16 cellular contexts compared by ENCODE assay signal in genomic region chr13:39322836-39323585, GRCh38.
"Had no signal": no experiment of that assay in that cellular context is flagged by ENCODE, and none has a peak within 500 bp of the region (broad histone marks: within the 10 kb centered on the region; RNA-seq: fewer than 3 reads in every experiment).

No MANE protein-coding gene starts in this region.

- H3K27me3 ChIP-seq: body of pancreas, right atrium auricular region, tibial nerve had no signal

- H3K4me3 ChIP-seq: body of pancreas, lung, mucosa of descending colon, right atrium auricular region, smooth muscle cell, tibial nerve had no signal

- DNase-seq: activated CD4-positive, alpha-beta T cell treated with anti-CD3 and anti-CD28 coated beads, Interleukin-2, amount 50 U/mL, for 4 hours; activated CD4-positive, CD25-positive, alpha-beta regulatory T cell treated with anti-CD3 and anti-CD28 coated beads, Interleukin-2, amount 50 U/mL, for 72 hours; activated effector memory CD4-positive, alpha-beta T cell treated with Interleukin-2 at 50 U/mL for 16 hours; activated T-cell treated with anti-CD3 and anti-CD28 coated beads, Interleukin-2, amount 50 U/mL, for 24 hours; amniotic stem cell; body of pancreas; cerebellar nuclear complex; dermis blood vessel endothelial cell; mucosa of descending colon; naive thymus-derived CD8-positive, alpha-beta T cell; posterior cingulate gyrus had no signal

- H3K36me3 ChIP-seq: right atrium auricular region, tibial nerve had no signal

- H3K27ac ChIP-seq: body of pancreas, right atrium auricular region had no signal

- H3K9me3 ChIP-seq: body of pancreas, mucosa of descending colon, right atrium auricular region, tibial nerve had no signal

- ATAC-seq: body of pancreas; mucosa of descending colon; naive thymus-derived CD8-positive, alpha-beta T cell; stimulated activated effector memory CD8-positive, alpha-beta T cell treated with anti-CD3 and anti-CD28 coated beads, Interleukin-12 subunit alpha, Interleukin-12 subunit beta, amount 100 ng/mL, for 72 hours had no signal

- H3K4me1 ChIP-seq: body of pancreas had no signal
